In genomic region chr2:165274698-165275097, GRCh38 we compare ENCODE assay signal across 15 cellular contexts. TPM values are rescaled to one million over a fixed set of nuclear protein-coding genes. Genes with fewer than 3 reads are reported as not detected.
DNase-seq lines count a peak whose midpoint lies in the region; ATAC-seq, FAIRE-seq and TF ChIP-seq lines count a peak whose summit lies in the region.
"Had no signal": no experiment of that assay in that cellular context is flagged by ENCODE, and none has a peak within 500 bp of the region (broad histone marks: within the 10 kb centered on the region; RNA-seq: fewer than 3 reads in every experiment).

No MANE protein-coding gene starts in this region.

- H3K27me3 ChIP-seq in GM12878 (replicated peaks in 1 of 2; ENCODE audit: control insufficient read depth in 2 of 2, insufficient read depth in 2 of 2, low read length in 1 of 2) (no peaks in the 10 kb centered on the region), heart right ventricle (no peaks in the 10 kb centered on the region), stomach (no peaks in the 10 kb centered on the region)
- H3K27me3 ChIP-seq: SJSA1 had no signal

- ATAC-seq in GM19324 (IDR thresholded peaks at IDR 0.05; ENCODE audit: low FRiP score, unreplicated experiment) (peak; percentile 55), GM12878 (peak; percentile 69), heart right ventricle (peak; percentile 87 to 99 (median 97)), HG02885 (IDR thresholded peaks at IDR 0.05; ENCODE audit: poor library complexity, unreplicated experiment) (no peak), HG02571 (IDR thresholded peaks at IDR 0.05; ENCODE audit: unreplicated experiment) (no peak), GM18498 (IDR thresholded peaks at IDR 0.05; ENCODE audit: unreplicated experiment) (no peak)
- ATAC-seq: natural killer cell treated with Interleukin-12 subunit alpha and Interleukin-12 subunit beta and Interleukin-15 and Interleukin-18, amount 100 ng/mL, for 72 hours had no signal

- H3K9ac ChIP-seq in GM12878 (ENCODE audit: control insufficient read depth, insufficient read depth, low read length) = no peak overlapping the region

- RAD21 ChIA-PET in GM12878 (lab: Charles Lee; ENCODE audit: unreplicated experiment) = no interaction called here

- CTCF ChIA-PET in GM12878 (lab: Yijun Ruan, JAX) = interaction anchor here (1.2 to 2.0 kb wide), 3 partner anchors 17 to 71 kb away, joined by 4 to 6 read pairs (median 5); partner anchors contain the start of genes SCN2A and SCN3A

- H3K9me3 ChIP-seq in GM12878 (replicated peaks; ENCODE audit: control insufficient read depth, insufficient read depth, low read length) = no peaks in the 10 kb centered on the region
- no peaks in the 10 kb centered on the region for H3K9me3 ChIP-seq in heart right ventricle
- no peaks in the 10 kb centered on the region for H3K9me3 ChIP-seq in stomach
- H3K9me3 ChIP-seq: SJSA1 had no signal

- no TSS peak for BruUV-seq in GM12878 (replicated peaks; lab: Mats Ljungman, UMichigan)

- WGBS in GM12878 (ENCODE audit: insufficient coverage, insufficient replicate concordance, low lambda C conversion rate, missing lambda C conversion rate) = 57% methylated on average over 5 of the region's 5 CpGs
- 12 to 13% methylated on average over 5 of the region's 5 CpGs for WGBS in heart right ventricle, 2 donors
- 49 to 68% (median 62%) methylated on average over 5 of the region's 5 CpGs for WGBS in stomach, 5 donors

- DNase-seq in GM12878 (ENCODE audit: low read depth, low spot score) (no peak), heart right ventricle (peak; percentile 66 to 71), stomach (peak; percentile 27), NCI-H774 (lab: John Stamatoyannopoulos, UW) (no peak)
- DNase-seq: activated T-cell treated with anti-CD3 and anti-CD28 coated beads for 4 hours; immature natural killer cell; NCI-H748 treated with DMSO at 0.1 percent for 48 hours; stimulated activated CD4-positive, alpha-beta T cell treated with anti-CD3 and anti-CD28 coated beads, Interleukin-12 subunit alpha, Interleukin-12 subunit beta, amount 100 ng/mL, for 4 hours had no signal

- H2AFZ ChIP-seq in GM12878 (ENCODE audit: control insufficient read depth, low read depth, low read length) = no peak overlapping the region

- SMC1A ChIA-PET in GM12878 (lab: Charles Lee; ENCODE audit: uncharacterized antibody, unreplicated experiment) = interaction anchor here (1.6 kb wide), 1 partner anchor 35 kb away, joined by 7 read pairs; the partner anchor contains the start of gene SCN2A

- TF ChIP-seq EP300 in GM12878 (IDR thresholded peaks at IDR 0.05; ENCODE audit: borderline replicate concordance in 1 of 2, control insufficient read depth in 1 of 2, low read depth in 2 of 2, low read length in 2 of 2) = no peak
- no peak for TF ChIP-seq EP300 in stomach (IDR thresholded peaks at IDR 0.05)

- FAIRE-seq in GM12878 (lab: Jason Lieb, UNC) = no peak

- no peaks in the 10 kb centered on the region for H3K79me2 ChIP-seq in GM12878 (ENCODE audit: control insufficient read depth, insufficient read depth, low read length)

- no peak for TF ChIP-seq POLR2A in GM12878 (IDR thresholded peaks at IDR 0.05; ENCODE audit: low read depth, low read length)
- TF ChIP-seq POLR2A in stomach (IDR thresholded peaks at IDR 0.05) = no peak

- H3K4me2 ChIP-seq in GM12878 (ENCODE audit: control insufficient read depth, insufficient read depth) = no peak overlapping the region

- no peak for TF ChIP-seq RAD21 in GM12878 (IDR thresholded peaks at IDR 0.05; ENCODE audit: insufficient read depth, low read depth, low read length)

- no peak overlapping the region for H3K27ac ChIP-seq in GM12878 (ENCODE audit: control insufficient read depth, insufficient read depth)
- H3K27ac ChIP-seq in heart right ventricle = peak overlapping the region in 8 of 10 donors; percentile 36 to 65 (median 56)
- peak overlapping the region in 1 of 5 donors; percentile 8 for H3K27ac ChIP-seq in stomach
- H3K27ac ChIP-seq: C4-2B, SJSA1 had no signal

- intact Hi-C loops in GM12878 (cut with micrococcal nuclease; ENCODE audit: unreplicated experiment) = no loop called here
- intact Hi-C loops in heart right ventricle (cut with DNase I) = no loop called here
- intact Hi-C loops in stomach (cut with DNase I; ENCODE audit: low total_unique reads) = no loop called here

- H3K4me3 ChIP-seq in GM12878 = no peak overlapping the region
- H3K4me3 ChIP-seq in heart right ventricle = no peak overlapping the region
- no peak overlapping the region for H3K4me3 ChIP-seq in stomach
- H3K4me3 ChIP-seq: SJSA1 had no signal

- no peak for TF ChIP-seq CTCF in GM12878 (IDR thresholded peaks at IDR 0.05 in 2 of 3, conservative IDR thresholded peaks at IDR 0.05 in 1 of 3; ENCODE audit: control insufficient read depth in 2 of 3, extremely low read depth in 1 of 3, insufficient read depth in 1 of 3, low read depth in 3 of 3, low read length in 3 of 3)
- TF ChIP-seq CTCF in heart right ventricle (IDR thresholded peaks at IDR 0.05) = no peak
- TF ChIP-seq CTCF in stomach (IDR thresholded peaks at IDR 0.05) = no peak

- no peaks in the 10 kb centered on the region for H3K36me3 ChIP-seq in GM12878 (ENCODE audit: control insufficient read depth in 2 of 2, insufficient read depth in 2 of 2, low read length in 1 of 2)
- no peaks in the 10 kb centered on the region for H3K36me3 ChIP-seq in heart right ventricle
- H3K36me3 ChIP-seq in stomach = no peaks in the 10 kb centered on the region
- H3K36me3 ChIP-seq: SJSA1 had no signal

- POLR2A ChIA-PET in GM12878 (lab: Charles Lee) = no interaction called here

- H4K20me1 ChIP-seq in GM12878 (ENCODE audit: control insufficient read depth, insufficient read depth) = no peaks in the 10 kb centered on the region

- in situ Hi-C loops in GM12878 (cut with MboI) = no loop called here

- no peaks in the 10 kb centered on the region for H3K4me1 ChIP-seq in GM12878 (ENCODE audit: control insufficient read depth, insufficient read depth, low read length)
- peaks cover 0 to 17% (median 11%) of the 10 kb centered on the region in 9 donors for H3K4me1 ChIP-seq in heart right ventricle
- H3K4me1 ChIP-seq in stomach = peaks cover 0 to 10% (median 0%) of the 10 kb centered on the region in 4 donors
- H3K4me1 ChIP-seq: SJSA1 had no signal

TF ChIP-seq in GM12878, 131 proteins besides CTCF, POLR2A, EP300 and RAD21 (continues in another document):
- TF ChIP-seq ZBTB40 (IDR thresholded peaks at IDR 0.05; ENCODE audit: borderline replicate concordance) (no peak), SREBF2 (IDR thresholded peaks at IDR 0.05; ENCODE audit: low read length) (no peak), RCOR1 (conservative IDR thresholded peaks at IDR 0.05; ENCODE audit: low read depth, low read length) (no peak)

RNA-seq across cellular contexts. Expression of gene SCN2A, which starts 35.5 kb away (rescaled TPM):
- total RNA-seq in GM12878 (2013; cell fraction: nucleolus; rRNA removed) = not detected in 2 replicates
- total RNA-seq in GM12878 (2014; rRNA removed) = not detected in 2 replicates
- total RNA-seq in GM12878 (2014; rRNA removed; fragmentation: Illumina TruSeq; extraction: Trizol) = not detected in 2 replicates
- not detected in 2 replicates for total RNA-seq in GM12878 (2021)
- polyA plus RNA-seq in GM12878 (2011; ENCODE audit: low read depth) = not detected
- polyA plus RNA-seq in GM12878 (2011; rRNA removed) = 0.01 and 0.03 TPM in 2 replicates
- polyA plus RNA-seq in GM12878 (2011; cell fraction: cytosol; rRNA removed) = under 0.01 and 0.01 TPM in 2 replicates
- 0.06 and 0.07 TPM in 2 replicates for polyA plus RNA-seq in GM12878 (2011; cell fraction: nucleus; rRNA removed)
- not detected in 2 replicates for polyA plus RNA-seq in GM12878 (2012)
- 0.01 TPM in 1 of 2 replicates, not detected in the other for polyA plus RNA-seq in GM12878 (2014; fragmentation: Illumina TruSeq; extraction: Trizol)
- polyA plus RNA-seq in GM12878 (2014; fragmentation: Nextera tagmentation; extraction: Ambion mirVana) = not detected
- polyA plus RNA-seq in GM12878 (2014; rRNA removed) = 0.05 TPM in 1 of 2 replicates, not detected in the other
- not detected for polyA plus RNA-seq in GM12878 (2016; fragmentation: Nextera tagmentation; extraction: Ambion mirVana)
- under 0.01 and 0.05 TPM in 2 replicates for polyA minus RNA-seq in GM12878 (2011; rRNA and poly(A)+ RNA removed)
- not detected in 2 replicates for polyA minus RNA-seq in GM12878 (2011; cell fraction: cytosol; rRNA and poly(A)+ RNA removed)
- polyA minus RNA-seq in GM12878 (2011; cell fraction: nucleus; rRNA and poly(A)+ RNA removed) = 0.12 and 0.19 TPM in 2 replicates
- under 1 TPM in 8 of 10 donors, not detected in 2; 0.04 to 0.26 (median 0.07) TPM for total RNA-seq in heart right ventricle
- under 1 TPM; 0.01 to 0.07 TPM for polyA plus RNA-seq in heart right ventricle
- total RNA-seq in stomach = 1 to 10 TPM in 3 of 5 donors, under 1 TPM in 1, not detected in 1; 0.72 to 4.1 (median 2.0) TPM
- under 1 TPM in 2 of 3 donors, not detected in 1; 0.06 to 0.23 TPM for polyA plus RNA-seq in stomach
- total RNA-seq: natural killer cell treated with Interleukin-12 subunit alpha and Interleukin-12 subunit beta and Interleukin-15 and Interleukin-18, amount 100 ng/mL, for 72 hours had no signal
- polyA plus RNA-seq: immature natural killer cell had no signal

Comparison
In these comparisons a context has a peak if more than half of its experiments do, and no peak if none do; other contexts are left out.
1. ATAC-seq: peak in GM19324 (single experiment), GM12878 (single experiment) and heart right ventricle (8 of 8); none in HG02885 (single experiment), HG02571 (single experiment) and GM18498 (single experiment).
2. DNase-seq: peak in heart right ventricle (2 of 2) and stomach (single experiment); none in GM12878 (single experiment) and NCI-H774 (single experiment).